17 cellular contexts compared by ENCODE assay signal in genomic region chr4:32929738-32930688, GRCh38.
"Had no signal": no experiment of that assay in that cellular context is flagged by ENCODE, and none has a peak within 500 bp of the region (broad histone marks: within the 10 kb centered on the region; RNA-seq: fewer than 3 reads in every experiment).

No MANE protein-coding gene starts in this region.

- H3K36me3 ChIP-seq: heart right ventricle, WERI-Rb-1 had no signal

- H3K27ac ChIP-seq: body of pancreas, heart right ventricle, psoas muscle, testis, WERI-Rb-1 had no signal

- H3K4me1 ChIP-seq: body of pancreas, heart right ventricle, psoas muscle, testis had no signal

- ATAC-seq: activated CD4-positive, alpha-beta T cell treated with anti-CD3 and anti-CD28 coated beads for 36 hours; body of pancreas; heart right ventricle; left ventricle myocardium superior; psoas muscle; right cardiac atrium; stimulated activated effector memory CD8-positive, alpha-beta T cell treated with anti-CD3 and anti-CD28 coated beads, Interleukin-12 subunit alpha, Interleukin-12 subunit beta, amount 100 ng/mL, for 72 hours had no signal

- H3K4me3 ChIP-seq: body of pancreas, heart right ventricle, psoas muscle, smooth muscle cell, testis had no signal

- DNase-seq: activated CD4-positive, alpha-beta T cell treated with anti-CD3 and anti-CD28 coated beads for 36 hours; activated CD4-positive, alpha-beta T cell treated with anti-CD3 and anti-CD28 coated beads, Interleukin-2, amount 50 U/mL, for 48 hours; activated T-cell treated with anti-CD3 and anti-CD28 coated beads for 4 hours; amniotic stem cell; body of pancreas; heart right ventricle; left ventricle myocardium superior; psoas muscle; right cardiac atrium; stimulated activated CD4-positive, alpha-beta T cell treated with anti-CD3 and anti-CD28 coated beads, Interleukin-4, amount 100 ng/mL, for 1 hour; SW 1271; T-helper 2 cell; testis; WERI-Rb-1 had no signal

- H3K9me3 ChIP-seq: body of pancreas, psoas muscle, testis had no signal

- FAIRE-seq: colon had no signal

- H3K4me2 ChIP-seq: smooth muscle cell had no signal

- H3K27me3 ChIP-seq: body of pancreas, heart right ventricle, testis had no signal
